8 cellular contexts compared by ENCODE assay signal in the genomic region with DNA sequence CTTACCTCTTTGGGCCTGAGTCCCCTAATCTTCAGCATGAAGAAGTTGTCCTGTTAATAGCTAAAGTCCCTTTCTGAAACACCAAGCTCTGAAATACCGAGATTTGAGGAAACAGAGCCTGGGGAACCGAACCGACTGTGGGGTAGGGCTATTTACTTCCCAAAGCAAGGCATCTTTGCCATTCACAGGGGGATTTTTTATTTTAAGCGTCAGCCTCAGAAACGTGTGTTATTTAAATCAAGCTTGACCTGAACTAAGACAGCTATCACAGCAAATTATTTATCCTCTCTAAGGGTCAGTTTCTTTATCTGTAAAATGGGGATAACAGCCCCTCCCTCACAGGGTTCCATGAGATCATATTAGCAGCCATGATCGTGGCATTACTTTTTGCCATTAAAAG. TPM values are rescaled to one million over a fixed set of nuclear protein-coding genes. Genes with fewer than 3 reads are reported as not detected.
A peak's percentile ranks its signal among the peaks of the same experiment; 100 is the strongest.
DNase-seq lines count a peak whose midpoint lies in the region; ATAC-seq and TF ChIP-seq lines count a peak whose summit lies in the region.

No MANE protein-coding gene starts in this region.

- H3K4me1 ChIP-seq in testis, result peaks cover 15% of the 10 kb centered on the region

- TF ChIP-seq CTCF in testis (IDR thresholded peaks at IDR 0.05), result no peak

- no peaks in the 10 kb centered on the region for H3K9me3 Mint-ChIP-seq in activated CD4-positive, alpha-beta T cell treated with anti-CD3 and anti-CD28 coated beads, Interleukin-2, amount 10 ng/mL, durations not matched to agents 7 days and 5 days

- no peaks in the 10 kb centered on the region for H3K9me3 ChIP-seq in testis

- TF ChIP-seq POLR2A in testis (IDR thresholded peaks at IDR 0.05), result no peak

- H3K4me3 ChIP-seq in testis, result peak overlapping the region; percentile 89 to 90

- H3K27me3 ChIP-seq in layer of hippocampus (ENCODE audit: control insufficient read depth, insufficient read depth, low read length) (no peaks in the 10 kb centered on the region), testis (no peaks in the 10 kb centered on the region)

- CTCF ChIA-PET in activated CD4-positive, alpha-beta T cell treated with anti-CD3 and anti-CD28 coated beads, Interleukin-2, amount 10 ng/mL, durations not matched to agents 7 days and 5 days (lab: Charles Lee), result interaction anchor here (1.0 to 1.5 kb wide), 2 partner anchors 15 to 41 kb away, joined by 3 read pairs; no protein-coding TSS in a partner anchor

- POLR2A ChIA-PET in activated CD4-positive, alpha-beta T cell treated with anti-CD3 and anti-CD28 coated beads, Interleukin-2, amount 10 ng/mL, durations not matched to agents 7 days and 5 days (lab: Charles Lee), result no interaction called here

- no peak for ATAC-seq in HG03039 (IDR thresholded peaks at IDR 0.05; ENCODE audit: unreplicated experiment)

- peak overlapping the region; percentile 88 for H3K4me3 Mint-ChIP-seq in activated CD4-positive, alpha-beta T cell treated with anti-CD3 and anti-CD28 coated beads, Interleukin-2, amount 10 ng/mL, durations not matched to agents 7 days and 5 days

- peaks cover 43% of the 10 kb centered on the region for H3K4me1 Mint-ChIP-seq in activated CD4-positive, alpha-beta T cell treated with anti-CD3 and anti-CD28 coated beads, Interleukin-2, amount 10 ng/mL, durations not matched to agents 7 days and 5 days

- peak overlapping the region; percentile 90 for H3K27ac ChIP-seq in angular gyrus (ENCODE audit: low read depth, low read length)
- H3K27ac ChIP-seq in layer of hippocampus (ENCODE audit: low read depth, low read length), result peak overlapping the region; percentile 96
- H3K27ac ChIP-seq in testis, result peak overlapping the region; percentile 95 to 97

- WGBS in testis, 2 donors, result 29 to 31% methylated on average over 6 of the region's 6 CpGs

- H3K27me3 Mint-ChIP-seq in activated CD4-positive, alpha-beta T cell treated with anti-CD3 and anti-CD28 coated beads, Interleukin-2, amount 10 ng/mL, durations not matched to agents 7 days and 5 days, result peaks cover 4% of the 10 kb centered on the region

- H3K27ac Mint-ChIP-seq in activated CD4-positive, alpha-beta T cell treated with anti-CD3 and anti-CD28 coated beads, Interleukin-2, amount 10 ng/mL, durations not matched to agents 7 days and 5 days, result no peak overlapping the region

- intact Hi-C loops in testis (cut with DNase I; ENCODE audit: low total_unique reads), result no loop called here

- no peaks in the 10 kb centered on the region for H3K36me3 ChIP-seq in testis (ENCODE audit: low read depth, missing control alignments)

- no peak for DNase-seq in activated CD4-positive, alpha-beta T cell treated with anti-CD3 and anti-CD28 coated beads, Interleukin-2, amount 10 ng/mL, durations not matched to agents 7 days and 5 days
- no peak for DNase-seq in activated CD4-positive, alpha-beta T cell treated with anti-CD3 and anti-CD28 coated beads, Interleukin-2, amount 50 U/mL, for 48 hours
- no peak for DNase-seq in testis
- no peak for DNase-seq in stimulated activated CD8-positive, alpha-beta memory T cell treated with anti-CD3 and anti-CD28 coated beads, Interleukin-4, amount 100 ng/mL, for 48 hours
- no peak for DNase-seq in stimulated activated CD4-positive, alpha-beta T cell treated with anti-CD3 and anti-CD28 coated beads, Interleukin-2, amount 100 ng/mL, for 48 hours

- no peaks in the 10 kb centered on the region for H3K36me3 Mint-ChIP-seq in activated CD4-positive, alpha-beta T cell treated with anti-CD3 and anti-CD28 coated beads, Interleukin-2, amount 10 ng/mL, durations not matched to agents 7 days and 5 days (ENCODE audit: low read depth)

RNA-seq across cellular contexts. Expression of gene CORO1C, which starts 1.2 kb away (rescaled TPM):
- total RNA-seq in activated CD4-positive, alpha-beta T cell treated with anti-CD3 and anti-CD28 coated beads, Interleukin-2, amount 10 ng/mL, durations not matched to agents 7 days and 5 days, result 10 to 100 TPM; 38.5 to 41.3 TPM
- 10 to 100 TPM; 57.2 to 73.4 TPM for total RNA-seq in testis
- 70.2 TPM for polyA plus RNA-seq in testis (ENCODE audit: insufficient read depth, low read depth, low replicate concordance)
